ENCODE assay signal across 20 cellular contexts in genomic region chr12:123957191-123957590, GRCh38. TPM values are rescaled to one million over a fixed set of nuclear protein-coding genes. Genes with fewer than 3 reads are reported as not detected.
DNase-seq lines count a peak whose midpoint lies in the region; ATAC-seq, FAIRE-seq and TF ChIP-seq lines count a peak whose summit lies in the region.
"Had no signal": no experiment of that assay in that cellular context is flagged by ENCODE, and none has a peak within 500 bp of the region (broad histone marks: within the 10 kb centered on the region; RNA-seq: fewer than 3 reads in every experiment).

No MANE protein-coding gene starts in this region.

- no peak overlapping the region for H3K4me2 ChIP-seq in K562 (ENCODE audit: insufficient read depth, low read length)

- H3K36me3 Mint-ChIP-seq in osteocyte (ENCODE audit: unreplicated experiment): peaks cover 7% of the 10 kb centered on the region
- H3K36me3 Mint-ChIP-seq: CD14-positive monocyte had no signal

- H3K9me3 Mint-ChIP-seq in osteocyte (ENCODE audit: unreplicated experiment): no peaks in the 10 kb centered on the region
- H3K9me3 Mint-ChIP-seq: CD14-positive monocyte; CD4-positive, alpha-beta memory T cell had no signal

- POLR2A ChIA-PET in K562 (lab: Yijun Ruan, JAX): interaction anchor here (3.6 kb wide), 1 partner anchor 8 kb away, joined by 16 read pairs; no protein-coding TSS in a partner anchor

- no peak for TF ChIP-seq POLR2A in K562 (conservative IDR thresholded peaks at IDR 0.05)
- TF ChIP-seq POLR2A in thyroid gland (IDR thresholded peaks at IDR 0.05): no peak

- no peak overlapping the region for H3K4me3 Mint-ChIP-seq in osteocyte (ENCODE audit: unreplicated experiment)
- H3K4me3 Mint-ChIP-seq: CD14-positive monocyte; CD4-positive, alpha-beta memory T cell had no signal

- H2AFZ ChIP-seq in K562 (ENCODE audit: low read depth, low read length): no peak overlapping the region

- ATAC-seq in K562 (0 out of 3 replicates have a peak, but pooled peaks have one; percentile 19), GM21786 (IDR thresholded peaks at IDR 0.05; ENCODE audit: unreplicated experiment) (no peak)

- FAIRE-seq in K562 (lab: Jason Lieb, UNC) (no peak), kidney (lab: Jason Lieb, UNC) (no peak)
- FAIRE-seq: A204.1, GM12892, GM18507 had no signal

- intact Hi-C loops in cardiac septum (cut with DNase I): no loop called here
- intact Hi-C loops in K562 (cut with micrococcal nuclease): no loop called here
- intact Hi-C loops in kidney (cut with DNase I): no loop called here
- intact Hi-C loops in thyroid gland (cut with DNase I): no loop called here

- BruUV-seq in K562 (replicated peaks; lab: Mats Ljungman, UMichigan): no TSS peak

- no peak overlapping the region for H3K4me3 ChIP-seq in right atrium auricular region
- no peak overlapping the region for H3K4me3 ChIP-seq in K562
- H3K4me3 ChIP-seq in kidney (ENCODE audit: low read length in 2 of 2): no peak overlapping the region
- no peak overlapping the region for H3K4me3 ChIP-seq in thyroid gland (replicated peaks in 1 of 3)
- no peak overlapping the region for H3K4me3 ChIP-seq in HAP-1

- no peak overlapping the region for H3K9ac ChIP-seq in K562 (ENCODE audit: insufficient read depth in 1 of 2, low read depth in 2 of 2, low read length in 2 of 2)
- H3K9ac ChIP-seq in kidney (ENCODE audit: low read length in 2 of 2): no peak overlapping the region

- DNase-seq in right atrium auricular region (ENCODE audit: low spot score): peak; percentile 54
- no peak for DNase-seq in cardiac septum (ENCODE audit: low spot score)
- DNase-seq in K562 (ENCODE audit: extremely low read depth in 1 of 4, low spot score in 3 of 4): no peak
- DNase-seq in kidney: peak; percentile 27
- peak; percentile 61 to 69 for DNase-seq in thyroid gland
- DNase-seq in osteocyte (ENCODE audit: extremely low spot score, unreplicated experiment): no peak
- DNase-seq in HAP-1 (ENCODE audit: low spot score in 2 of 2): no peak
- DNase-seq: ACHN; CD4-positive, alpha-beta memory T cell; DMS153; DMS79; GDM1; GOT3; H7 had no signal

- in situ Hi-C loops in K562 (cut with MboI): no loop called here
- in situ Hi-C loops in HAP-1 (cut with MboI; ENCODE audit: low sequenced_read_pairs): no loop called here

- CTCF ChIA-PET in K562 (lab: Yijun Ruan, JAX; ENCODE audit: low intra/inter-chr PET ratio): no interaction called here

- H3K4me1 Mint-ChIP-seq in osteocyte (ENCODE audit: unreplicated experiment): peaks cover 17% of the 10 kb centered on the region
- H3K4me1 Mint-ChIP-seq: CD14-positive monocyte had no signal

- peak overlapping the region in 1 of 2 donors; percentile 63 for H3K27ac ChIP-seq in right atrium auricular region
- H3K27ac ChIP-seq in K562 (ENCODE audit: extremely low read depth, low read depth, low read length): no peak overlapping the region
- H3K27ac ChIP-seq in kidney (ENCODE audit: low read depth in 2 of 2, low read length in 2 of 2): no peak overlapping the region
- peak overlapping the region; percentile 34 to 72 (median 56) for H3K27ac ChIP-seq in thyroid gland
- H3K27ac ChIP-seq: HL-60 had no signal

- H3K4me1 ChIP-seq in right atrium auricular region (peaks cover 0 to 19% of the 10 kb centered on the region in 2 donors), K562 (replicated peaks in 1 of 2; ENCODE audit: control insufficient read depth in 2 of 2, insufficient read depth in 2 of 2, low read length in 2 of 2) (no peaks in the 10 kb centered on the region; a peak in 1 of 5 replicates), kidney (ENCODE audit: control insufficient read depth in 1 of 2, insufficient read depth in 1 of 2, low read depth in 1 of 2, low read length in 2 of 2) (peaks cover 0 to 4% of the 10 kb centered on the region in 2 donors), thyroid gland (peaks cover 14 to 29% of the 10 kb centered on the region in 2 donors), HAP-1 (no peaks in the 10 kb centered on the region)

- TF ChIP-seq CTCF in right atrium auricular region (IDR thresholded peaks at IDR 0.05) (no peak), K562 (IDR thresholded peaks at IDR 0.05 in 2 of 3, conservative IDR thresholded peaks at IDR 0.05 in 1 of 3; ENCODE audit: insufficient read depth in 2 of 3, low read depth in 1 of 3, low read length in 3 of 3) (no peak), kidney (IDR thresholded peaks at IDR 0.05; ENCODE audit: borderline replicate concordance, extremely low read depth, insufficient read depth) (no peak), thyroid gland (IDR thresholded peaks at IDR 0.05) (no peak), osteocyte (IDR thresholded peaks at IDR 0.05) (no peak)

- H3K9me1 ChIP-seq in K562 (ENCODE audit: control insufficient read depth, insufficient read depth, low read length): no peaks in the 10 kb centered on the region

- TF ChIP-seq EP300 in K562 (IDR thresholded peaks at IDR 0.05; ENCODE audit: low read length): no peak

- no peaks in the 10 kb centered on the region for H3K9me3 ChIP-seq in right atrium auricular region
- no peaks in the 10 kb centered on the region for H3K9me3 ChIP-seq in K562 (replicated peaks; ENCODE audit: control insufficient read depth, insufficient read depth, low read depth, low read length)
- H3K9me3 ChIP-seq in kidney (ENCODE audit: control insufficient read depth in 1 of 2, low read length in 2 of 2): no peaks in the 10 kb centered on the region
- H3K9me3 ChIP-seq in thyroid gland: no peaks in the 10 kb centered on the region
- H3K9me3 ChIP-seq in HAP-1: no peaks in the 10 kb centered on the region

- TF ChIP-seq RAD21 in K562 (CRISPR knock-in tag; conservative IDR thresholded peaks at IDR 0.05 in 1 of 2, IDR thresholded peaks at IDR 0.05 in 1 of 2): no peak

- H3K79me2 ChIP-seq in K562 (ENCODE audit: control insufficient read depth, insufficient read depth, low read length): no peaks in the 10 kb centered on the region

- H3K27me3 ChIP-seq in right atrium auricular region (no peaks in the 10 kb centered on the region), K562 (ENCODE audit: control insufficient read depth in 2 of 2, insufficient read depth in 2 of 2, low read length in 2 of 2) (no peaks in the 10 kb centered on the region), thyroid gland (no peaks in the 10 kb centered on the region), HAP-1 (ENCODE audit: low read depth) (no peaks in the 10 kb centered on the region)

- H3K27ac Mint-ChIP-seq in osteocyte (ENCODE audit: unreplicated experiment): no peak overlapping the region
- H3K27ac Mint-ChIP-seq: CD14-positive monocyte had no signal

- 10% methylated on average over 3 of the region's 3 CpGs for WGBS in K562 (ENCODE audit: insufficient coverage, low coverage, missing lambda C conversion rate)
- 51 to 58% methylated on average over 3 of the region's 3 CpGs for WGBS in thyroid gland, 2 donors

- H3K36me3 ChIP-seq in right atrium auricular region (no peaks in the 10 kb centered on the region), K562 (ENCODE audit: control insufficient read depth, insufficient read depth, low read length) (no peaks in the 10 kb centered on the region), kidney (ENCODE audit: control insufficient read depth in 1 of 2, insufficient read depth in 2 of 2, low read length in 2 of 2) (no peaks in the 10 kb centered on the region), thyroid gland (no peaks in the 10 kb centered on the region), HAP-1 (replicated peaks) (no peaks in the 10 kb centered on the region)

- no peaks in the 10 kb centered on the region for H3K27me3 Mint-ChIP-seq in osteocyte (ENCODE audit: unreplicated experiment)
- H3K27me3 Mint-ChIP-seq: CD4-positive, alpha-beta memory T cell had no signal

- H4K20me1 ChIP-seq in K562 (replicated peaks; ENCODE audit: control insufficient read depth, insufficient read depth, low read length): no peaks in the 10 kb centered on the region

RNA-seq across cellular contexts. Expression of gene CCDC92, which starts 15.4 kb away (rescaled TPM):
- total RNA-seq in right atrium auricular region (10 to 100 TPM; 34.4 to 39.2 TPM), cardiac septum (48.3 TPM), K562 (2014; rRNA removed) (1.4 TPM in 2 replicates), K562 (2014; rRNA removed; fragmentation: Illumina TruSeq; extraction: Trizol) (1.3 and 1.7 TPM in 2 replicates), K562 (2015; rRNA removed; fragmentation: Illumina TruSeq; extraction: Trizol) (1.5 and 2.1 TPM in 2 replicates), K562 (2021) (4.0 and 5.9 TPM in 2 replicates), kidney (41.4 TPM), thyroid gland (10 to 100 TPM; 26.6 to 47.0 (median 39.1) TPM), osteocyte (52.6 and 55.1 TPM in 2 replicates)
- total RNA-seq in K562 (2011; cell fraction: chromatin; rRNA removed; ENCODE audit: low replicate concordance): 5.4 and 7.1 TPM in 2 replicates
- 4.5 and 5.0 TPM in 2 replicates for total RNA-seq in K562 (2011; cell fraction: nucleolus; rRNA removed)
- 4.6 and 7.2 TPM in 2 replicates for total RNA-seq in K562 (2011; cell fraction: nucleoplasm; rRNA removed)
- polyA plus RNA-seq in K562 (2011; rRNA removed) (2.6 and 6.8 TPM in 2 replicates), K562 (2014; fragmentation: Illumina TruSeq; extraction: Trizol) (2.6 and 3.6 TPM in 2 replicates), K562 (2014; fragmentation: Nextera tagmentation; extraction: Ambion mirVana) (under 1 TPM; 0.27 to 0.30 TPM), K562 (2014; rRNA removed) (3.1 and 3.4 TPM in 2 replicates), kidney (ENCODE audit: insufficient read depth, low read depth, low replicate concordance) (39.3 TPM)
- polyA plus RNA-seq in K562 (2011; cell fraction: cytosol; rRNA removed): 2.4 and 6.8 TPM in 2 replicates
- polyA plus RNA-seq in K562 (2011; cell fraction: nucleus; rRNA removed): 6.6 and 11.3 TPM in 2 replicates
- 4.0 and 11.0 TPM in 2 replicates for polyA plus RNA-seq in K562 (2012)
- polyA minus RNA-seq in K562 (2011; rRNA and poly(A)+ RNA removed): 2.2 and 3.6 TPM in 2 replicates
- polyA minus RNA-seq in K562 (2011; cell fraction: cytosol; rRNA and poly(A)+ RNA removed): 2.2 and 5.6 TPM in 2 replicates
- 3.8 and 8.9 TPM in 2 replicates for polyA minus RNA-seq in K562 (2011; cell fraction: nucleus; rRNA and poly(A)+ RNA removed)

RNA-seq across cellular contexts. Expression of gene ZNF664, which starts 15.8 kb away (rescaled TPM):
- total RNA-seq in right atrium auricular region: 10 to 100 TPM; 53.1 to 56.2 TPM
- 94.0 TPM for total RNA-seq in cardiac septum
- total RNA-seq in K562 (2011; cell fraction: chromatin; rRNA removed; ENCODE audit: low replicate concordance): 30.4 and 40.8 TPM in 2 replicates
- 22.5 and 24.2 TPM in 2 replicates for total RNA-seq in K562 (2011; cell fraction: nucleolus; rRNA removed)
- 37.6 and 62.4 TPM in 2 replicates for total RNA-seq in K562 (2011; cell fraction: nucleoplasm; rRNA removed)
- total RNA-seq in K562 (2014; rRNA removed): 31.1 and 34.5 TPM in 2 replicates
- 69.9 and 73.6 TPM in 2 replicates for total RNA-seq in K562 (2014; rRNA removed; fragmentation: Illumina TruSeq; extraction: Trizol)
- 59.6 and 63.6 TPM in 2 replicates for total RNA-seq in K562 (2015; rRNA removed; fragmentation: Illumina TruSeq; extraction: Trizol)
- 75.5 and 82.5 TPM in 2 replicates for total RNA-seq in K562 (2021)
- 64.8 and 90.3 TPM in 2 replicates for polyA plus RNA-seq in K562 (2011; rRNA removed)
- polyA plus RNA-seq in K562 (2011; cell fraction: cytosol; rRNA removed): 29.8 and 49.5 TPM in 2 replicates
- polyA plus RNA-seq in K562 (2011; cell fraction: nucleus; rRNA removed): 44.5 and 52.5 TPM in 2 replicates
- polyA plus RNA-seq in K562 (2012): 48.0 and 52.7 TPM in 2 replicates
- polyA plus RNA-seq in K562 (2014; fragmentation: Illumina TruSeq; extraction: Trizol): 78.3 and 101 TPM in 2 replicates
- polyA plus RNA-seq in K562 (2014; fragmentation: Nextera tagmentation; extraction: Ambion mirVana): 1 to 10 TPM; 3.3 to 6.3 TPM
- 59.1 and 59.4 TPM in 2 replicates for polyA plus RNA-seq in K562 (2014; rRNA removed)
- 46.6 and 47.8 TPM in 2 replicates for polyA minus RNA-seq in K562 (2011; rRNA and poly(A)+ RNA removed)
- 26.5 and 29.5 TPM in 2 replicates for polyA minus RNA-seq in K562 (2011; cell fraction: cytosol; rRNA and poly(A)+ RNA removed)
- 28.0 and 52.0 TPM in 2 replicates for polyA minus RNA-seq in K562 (2011; cell fraction: nucleus; rRNA and poly(A)+ RNA removed)
- 104 TPM for total RNA-seq in kidney
- polyA plus RNA-seq in kidney (ENCODE audit: insufficient read depth, low read depth, low replicate concordance): 44.9 TPM
- total RNA-seq in thyroid gland: 100 to 1,000 TPM; 120 to 187 (median 138) TPM
- total RNA-seq in osteocyte: 133 and 134 TPM in 2 replicates

Comparison
In these comparisons a context has a peak if more than half of its experiments do, and no peak if none do; other contexts are left out.
1. DNase-seq: peak in right atrium auricular region (single experiment), kidney (single experiment) and thyroid gland (2 of 2); none in cardiac septum (single experiment), K562 (0 of 4), osteocyte (single experiment) and HAP-1 (0 of 2).
2. H3K27ac ChIP-seq: peak in thyroid gland (3 of 3); none in K562 (single experiment) and kidney (0 of 2).